8 cellular contexts compared by ENCODE assay signal in the genomic region with DNA sequence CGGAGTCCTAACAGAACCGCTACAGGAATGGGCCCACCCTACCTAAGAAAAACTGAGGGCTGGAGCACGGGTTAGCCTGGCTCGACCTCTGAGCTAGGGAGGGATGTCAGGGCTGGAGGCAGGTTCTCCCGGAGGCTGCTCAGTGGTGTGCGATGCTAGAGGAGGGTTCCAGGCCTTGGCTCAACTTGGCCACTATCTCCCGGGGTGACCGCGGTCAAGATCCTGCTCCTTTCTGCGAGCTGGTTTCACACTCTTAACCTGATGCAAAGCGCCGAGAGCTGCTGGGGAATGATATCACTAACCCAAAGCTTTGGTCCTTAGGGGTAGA. TPM values are rescaled to one million over a fixed set of nuclear protein-coding genes. Genes with fewer than 3 reads are reported as not detected.
DNase-seq lines count a peak whose midpoint lies in the region; ATAC-seq and TF ChIP-seq lines count a peak whose summit lies in the region.

No MANE protein-coding gene starts in this region.

- peak overlapping the region; percentile 96 to 98 for H3K4me3 ChIP-seq in duodenal mucosa (ENCODE audit: low read depth in 1 of 2, low read length in 2 of 2)
- peak overlapping the region; percentile 81 for H3K4me3 ChIP-seq in naive thymus-derived CD4-positive, alpha-beta T cell (ENCODE audit: low read length)

- H3K36me3 Mint-ChIP-seq in naive thymus-derived CD4-positive, alpha-beta T cell: peaks cover 5 to 24% (median 9%) of the 10 kb centered on the region in 5 donors

- CTCF ChIA-PET in naive thymus-derived CD4-positive, alpha-beta T cell (lab: Charles Lee): interaction anchor here (0.6 to 3.5 kb wide), 10 partner anchors 55 to 266 kb away, joined by 3 to 39 read pairs (median 10); partner anchors contain the start of genes C19orf12 and PLEKHF1

- peak overlapping the region; percentile 100 for H3K27ac Mint-ChIP-seq in naive thymus-derived CD4-positive, alpha-beta T cell

- H3K27ac ChIP-seq in duodenal mucosa (ENCODE audit: low read depth, low read length): peak overlapping the region; percentile 94
- H3K27ac ChIP-seq in naive thymus-derived CD4-positive, alpha-beta T cell (ENCODE audit: low read depth, low read length): peak overlapping the region; percentile 91

- H3K9me3 Mint-ChIP-seq in naive thymus-derived CD4-positive, alpha-beta T cell: peaks cover 0 to 5% (median 0%) of the 10 kb centered on the region in 11 donors

- no peak for TF ChIP-seq EP300 in Ishikawa (IDR thresholded peaks at IDR 0.05; ENCODE audit: borderline replicate concordance)

- peak; percentile 4 for ATAC-seq in GM19463 (IDR thresholded peaks at IDR 0.05; ENCODE audit: unreplicated experiment)
- peak; percentile 36 for ATAC-seq in naive thymus-derived CD4-positive, alpha-beta T cell

- peak overlapping the region; percentile 99 to 100 for H3K9ac ChIP-seq in duodenal mucosa (ENCODE audit: low read depth in 1 of 2, low read length in 2 of 2)

- no peak for DNase-seq in naive thymus-derived CD4-positive, alpha-beta T cell
- no peak for DNase-seq in NCI-H510A (lab: John Stamatoyannopoulos, UW)
- no peak for DNase-seq in hypothalamus (lab: John Stamatoyannopoulos, UW)
- DNase-seq in occipital lobe (lab: John Stamatoyannopoulos, UW): no peak
- no peak for DNase-seq in NCI-H2081 treated with DMSO at 0.1 percent for 48 hours (lab: John Stamatoyannopoulos, UW)

- peaks cover 14 to 43% (median 29%) of the 10 kb centered on the region in 7 donors for H3K4me1 Mint-ChIP-seq in naive thymus-derived CD4-positive, alpha-beta T cell

- no peaks in the 10 kb centered on the region for H3K9me3 ChIP-seq in duodenal mucosa (ENCODE audit: control insufficient read depth in 1 of 2, low read length in 2 of 2)
- H3K9me3 ChIP-seq in naive thymus-derived CD4-positive, alpha-beta T cell (ENCODE audit: control insufficient read depth in 2 of 3, low read length in 3 of 3): no peaks in the 10 kb centered on the region

- intact Hi-C loops in naive thymus-derived CD4-positive, alpha-beta T cell (cut with micrococcal nuclease): loop anchor here (1.0 to 10.0 kb wide), 13 partner anchors 19 to 1812 kb away; partner anchors contain the start of genes UQCRFS1 (in 2 of the 2), URI1 (in 2 of the 2) and CCNE1 (in 1 of the 2)

- peaks cover 0 to 5% (median 0%) of the 10 kb centered on the region in 5 donors for H3K27me3 Mint-ChIP-seq in naive thymus-derived CD4-positive, alpha-beta T cell

- POLR2A ChIA-PET in naive thymus-derived CD4-positive, alpha-beta T cell (lab: Charles Lee): interaction anchor here (0.7 to 9.9 kb wide), 37 partner anchors 8 to 1813 kb away, joined by 3 to 198 read pairs (median 7); partner anchors contain the start of genes C19orf12, PLEKHF1 and URI1

- no peak for TF ChIP-seq RAD21 in Ishikawa (IDR thresholded peaks at IDR 0.05; ENCODE audit: low read depth)

- no peaks in the 10 kb centered on the region for H3K27me3 ChIP-seq in duodenal mucosa (ENCODE audit: control insufficient read depth in 1 of 2, insufficient read depth in 2 of 2, low read length in 2 of 2)
- H3K27me3 ChIP-seq in naive thymus-derived CD4-positive, alpha-beta T cell (ENCODE audit: control insufficient read depth in 2 of 2, insufficient read depth in 2 of 2, low read length in 2 of 2): no peaks in the 10 kb centered on the region

- peak overlapping the region; percentile 95 to 100 (median 98) for H3K4me3 Mint-ChIP-seq in naive thymus-derived CD4-positive, alpha-beta T cell

- H3K36me3 ChIP-seq in duodenal mucosa (ENCODE audit: control insufficient read depth in 1 of 2, insufficient read depth in 2 of 2, low read length in 2 of 2): peaks cover 3 to 25% of the 10 kb centered on the region in 2 donors
- peaks cover 7 to 30% (median 9%) of the 10 kb centered on the region in 3 experiments for H3K36me3 ChIP-seq in naive thymus-derived CD4-positive, alpha-beta T cell (ENCODE audit: control insufficient read depth in 2 of 3, insufficient read depth in 3 of 3, low read length in 3 of 3)

- H3K4me1 ChIP-seq in duodenal mucosa (ENCODE audit: control insufficient read depth in 1 of 2, insufficient read depth in 2 of 2, low read length in 2 of 2): peaks cover 5 to 15% of the 10 kb centered on the region in 2 donors
- H3K4me1 ChIP-seq in naive thymus-derived CD4-positive, alpha-beta T cell (ENCODE audit: control insufficient read depth in 2 of 2, insufficient read depth in 2 of 2, low read length in 2 of 2): peaks cover 18% of the 10 kb centered on the region in 2 donors

TF ChIP-seq in Ishikawa, 13 proteins besides CTCF, POLR2A, EP300 and RAD21:
- TF ChIP-seq CREB1 (IDR thresholded peaks at IDR 0.05; ENCODE audit: low read depth) (no peak), TAF1 (IDR thresholded peaks at IDR 0.05; ENCODE audit: low read depth) (peak; percentile 42; the same call in 1 of the 2 replicates)

RNA-seq across cellular contexts. Expression of gene POP4, which starts 0.3 kb away (rescaled TPM):
- 10 to 100 TPM; 45.3 to 99.1 (median 53.4) TPM for total RNA-seq in naive thymus-derived CD4-positive, alpha-beta T cell
- 100 to 1,000 TPM; 137 to 156 TPM for polyA plus RNA-seq in naive thymus-derived CD4-positive, alpha-beta T cell
- 37.7 TPM for total RNA-seq in occipital lobe

RNA-seq across cellular contexts. Expression of gene PLEKHF1, which starts 58.9 kb away (rescaled TPM):
- total RNA-seq in naive thymus-derived CD4-positive, alpha-beta T cell: 10 to 100 TPM; 11.1 to 47.2 (median 17.5) TPM
- 10 to 100 TPM; 11.5 to 37.6 TPM for polyA plus RNA-seq in naive thymus-derived CD4-positive, alpha-beta T cell
- total RNA-seq in occipital lobe: 1.9 TPM
